In genomic region chr7:51366930-51367613, GRCh38 we compare ENCODE assay signal across 9 cellular contexts. TPM values are rescaled to one million over a fixed set of nuclear protein-coding genes. Genes with fewer than 3 reads are reported as not detected.
DNase-seq lines count a peak whose midpoint lies in the region; ATAC-seq and TF ChIP-seq lines count a peak whose summit lies in the region.
"Had no signal": no experiment of that assay in that cellular context is flagged by ENCODE, and none has a peak within 500 bp of the region (broad histone marks: within the 10 kb centered on the region; RNA-seq: fewer than 3 reads in every experiment).

No MANE protein-coding gene starts in this region.

- ATAC-seq in GM18873 (IDR thresholded peaks at IDR 0.05; ENCODE audit: low FRiP score, unreplicated experiment) (peak; percentile 73), HG03039 (IDR thresholded peaks at IDR 0.05; ENCODE audit: unreplicated experiment) (no peak)

- CTCF ChIA-PET in Calu3 (lab: Charles Lee) = interaction anchor here (0.8 to 7.1 kb wide), 22 partner anchors 9 to 1275 kb away, joined by 3 to 213 read pairs (median 4); no protein-coding TSS in a partner anchor

- no peak overlapping the region for H2BK5ac ChIP-seq in mesenchymal stem cell (ENCODE audit: low read depth, low read length, poor library complexity, severe bottlenecking)

- H2BK15ac ChIP-seq in mesenchymal stem cell (ENCODE audit: low read depth, poor library complexity, severe bottlenecking) = no peak overlapping the region

- intact Hi-C loops in Calu3 (cut with micrococcal nuclease; ENCODE audit: unreplicated experiment) = loop anchor here (1.0 to 2.0 kb wide), 4 partner anchors 62 to 205 kb away; no protein-coding TSS in a partner anchor

- no peak overlapping the region for H2AFZ ChIP-seq in mesenchymal stem cell (ENCODE audit: low read depth, low read length)

- no peaks in the 10 kb centered on the region for H3K9me3 ChIP-seq in mesenchymal stem cell (ENCODE audit: control insufficient read depth, low read length)

- no peaks in the 10 kb centered on the region for H3K79me1 ChIP-seq in mesenchymal stem cell (replicated peaks; ENCODE audit: low read length, poor library complexity, severe bottlenecking)

- no peak overlapping the region for H2AK5ac ChIP-seq in mesenchymal stem cell (ENCODE audit: low read length, severe bottlenecking)

- H3K27ac Mint-ChIP-seq in Calu3 (ENCODE audit: unreplicated experiment) = no peak overlapping the region
- no peak overlapping the region for H3K27ac Mint-ChIP-seq in endothelial cell (ENCODE audit: unreplicated experiment)

- H4K8ac ChIP-seq in mesenchymal stem cell (ENCODE audit: low read length) = no peak overlapping the region

- H3K9me3 Mint-ChIP-seq in Calu3 (ENCODE audit: low read depth, unreplicated experiment) (peaks cover 8% of the 10 kb centered on the region), endothelial cell (ENCODE audit: unreplicated experiment) (peaks cover 5% of the 10 kb centered on the region)

- no peak overlapping the region for H3K4me2 ChIP-seq in mesenchymal stem cell (ENCODE audit: low read length, poor library complexity, severe bottlenecking)

- H2BK120ac ChIP-seq in mesenchymal stem cell (ENCODE audit: low read depth, low read length) = no peak overlapping the region

- H3K4ac ChIP-seq in mesenchymal stem cell (ENCODE audit: low read depth in 1 of 2, low read length in 2 of 2) = no peak overlapping the region

- WGBS in mesenchymal stem cell = 31% methylated on average over 6 of the region's 6 CpGs

- H3K4me3 ChIP-seq in mesenchymal stem cell (ENCODE audit: insufficient read depth in 1 of 2, low read depth in 1 of 2, low read length in 2 of 2) = no peak overlapping the region
- H3K4me3 ChIP-seq: skin epidermis had no signal

- H3K18ac ChIP-seq in mesenchymal stem cell (ENCODE audit: low read depth in 1 of 2, low read length in 2 of 2) = no peak overlapping the region

- peaks cover 23 to 39% of the 10 kb centered on the region in 2 experiments for H3K27me3 ChIP-seq in mesenchymal stem cell (ENCODE audit: control insufficient read depth in 1 of 2, insufficient read depth in 1 of 2, low read length in 2 of 2)

- H3K9ac ChIP-seq in mesenchymal stem cell (ENCODE audit: low read length) = no peak overlapping the region

- TF ChIP-seq CTCF in Calu3 (IDR thresholded peaks at IDR 0.05; ENCODE audit: unreplicated experiment) (peak; percentile 90), endothelial cell (IDR thresholded peaks at IDR 0.05; ENCODE audit: unreplicated experiment) (peak; percentile 77)

- H3K4me1 Mint-ChIP-seq in Calu3 (ENCODE audit: low read depth, unreplicated experiment) = peaks cover 9% of the 10 kb centered on the region
- no peaks in the 10 kb centered on the region for H3K4me1 Mint-ChIP-seq in endothelial cell (ENCODE audit: unreplicated experiment)

- DNase-seq in Calu3 (peak; percentile 76), HuH-7 (ENCODE audit: low spot score) (peak; percentile 66), OCI-M1 (lab: John Stamatoyannopoulos, UW) (peak; percentile 49), endothelial cell (ENCODE audit: low spot score) (peak; percentile 60), mesenchymal stem cell (peak; percentile 44), KG1 (lab: John Stamatoyannopoulos, UW) (no peak)

- no peak overlapping the region for H3K23ac ChIP-seq in mesenchymal stem cell (ENCODE audit: low read length in 2 of 2)

- H3K36me3 Mint-ChIP-seq in Calu3 (ENCODE audit: insufficient read depth, unreplicated experiment) = no peaks in the 10 kb centered on the region
- no peaks in the 10 kb centered on the region for H3K36me3 Mint-ChIP-seq in endothelial cell (ENCODE audit: low read depth, unreplicated experiment)

- no peak overlapping the region for H2BK12ac ChIP-seq in mesenchymal stem cell (ENCODE audit: low read length in 2 of 2)

- no peak overlapping the region for H4K91ac ChIP-seq in mesenchymal stem cell (ENCODE audit: low read length)

- H3K4me1 ChIP-seq in mesenchymal stem cell (ENCODE audit: control insufficient read depth, insufficient read depth, low read depth, low read length) = peaks cover 2% of the 10 kb centered on the region

- no TSS peak for BruUV-seq in Calu3 (replicated peaks; lab: Mats Ljungman, UMichigan)

- peaks cover 13% of the 10 kb centered on the region for H3K27me3 Mint-ChIP-seq in Calu3 (ENCODE audit: unreplicated experiment)
- H3K27me3 Mint-ChIP-seq in endothelial cell (ENCODE audit: unreplicated experiment) = peaks cover 5% of the 10 kb centered on the region

- H3K4me3 Mint-ChIP-seq in Calu3 (ENCODE audit: low read depth, unreplicated experiment) = no peak overlapping the region
- no peak overlapping the region for H3K4me3 Mint-ChIP-seq in endothelial cell (ENCODE audit: unreplicated experiment)

- no peaks in the 10 kb centered on the region for H3K36me3 ChIP-seq in mesenchymal stem cell (ENCODE audit: control insufficient read depth in 1 of 2, insufficient read depth in 2 of 2, low read depth in 1 of 2, low read length in 2 of 2)

- no peak overlapping the region for H3K27ac ChIP-seq in mesenchymal stem cell (ENCODE audit: low read length, poor library complexity, severe bottlenecking)
- H3K27ac ChIP-seq: skin epidermis had no signal

- H3K14ac ChIP-seq in mesenchymal stem cell (ENCODE audit: low read length in 2 of 2) = no peak overlapping the region

RNA-seq across cellular contexts. Expression of gene COBL, which starts 50.5 kb away (rescaled TPM):
- total RNA-seq in Calu3 (2022) = 48.1 and 49.9 TPM in 2 replicates
- total RNA-seq in endothelial cell (ENCODE audit: unreplicated experiment) = 1.8 TPM
- polyA plus RNA-seq in mesenchymal stem cell (2013, experiment 1 of 2) = 0.03 TPM
- polyA plus RNA-seq in mesenchymal stem cell (2013, experiment 2 of 2) = 0.03 TPM

Comparison
In these comparisons a context has a peak if more than half of its experiments do, and no peak if none do; other contexts are left out.
1. RNA of gene COBL, which starts 50.5 kb away (total RNA-seq): 48.1 to 49.9 TPM in Calu3; 1.8 TPM in endothelial cell (single experiment); every median in the first group is over 10 times any median in the second.